ENCODE assay signal across 1 cellular context in the genomic region with DNA sequence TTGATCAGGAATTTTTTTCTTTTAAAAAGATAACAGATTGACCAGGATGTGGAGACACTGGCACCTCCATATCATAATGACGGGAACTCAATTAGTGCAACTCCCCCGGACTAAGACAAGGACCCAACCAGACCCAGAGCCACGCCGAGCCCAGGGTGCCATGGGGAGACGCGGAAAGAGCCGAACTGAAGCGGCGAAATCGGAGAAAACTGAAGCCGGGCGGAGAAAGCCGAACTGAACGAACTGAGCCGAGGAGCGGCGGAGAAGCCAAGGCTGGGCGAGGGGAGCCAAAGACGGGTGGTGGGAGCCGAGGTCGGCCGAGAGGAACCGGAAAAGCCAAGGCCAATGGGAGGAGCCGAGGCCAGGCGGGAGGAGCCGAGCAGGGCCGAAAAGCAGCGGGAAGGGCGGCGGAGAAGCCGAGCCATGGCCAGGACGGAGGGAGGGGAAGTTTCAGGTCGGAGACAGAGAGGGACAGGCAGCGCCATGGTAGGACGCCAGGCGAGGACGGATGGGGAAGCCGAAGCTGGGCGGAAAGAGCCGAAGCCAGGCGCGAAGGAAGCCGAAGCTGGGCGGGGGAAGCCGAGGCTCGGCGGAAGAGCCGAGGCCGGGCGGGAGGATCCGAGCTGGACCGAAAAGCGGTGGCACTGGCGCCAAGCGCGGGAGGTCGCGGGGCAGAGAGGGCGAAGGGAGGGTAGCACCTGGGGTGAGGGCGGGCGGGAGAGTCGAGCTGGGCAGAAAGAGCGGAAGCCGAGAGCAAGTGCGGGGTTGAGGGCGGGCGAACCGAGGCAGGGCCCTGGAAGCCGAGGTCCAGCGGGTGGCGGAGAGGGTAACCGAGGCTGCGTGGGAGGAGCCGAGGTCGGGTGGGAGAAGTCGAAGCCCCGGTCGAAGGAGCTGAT.
A peak's percentile ranks its signal among the peaks of the same experiment; 100 is the strongest.
TF ChIP-seq lines count a peak whose summit lies in the region.

No MANE protein-coding gene starts in this region.

TF ChIP-seq in GM23338, 12 proteins besides CTCF, POLR2A, EP300 and RAD21:
- no peak for TF ChIP-seq NANOG (IDR thresholded peaks at IDR 0.05; ENCODE audit: borderline replicate concordance)
- no peak for TF ChIP-seq ZNF331 (CRISPR knock-in tag; IDR thresholded peaks at IDR 0.05; ENCODE audit: low read depth)
- peak; percentile 75 for TF ChIP-seq POLR2AphosphoS5 (IDR thresholded peaks at IDR 0.05; ENCODE audit: low read depth)
- TF ChIP-seq EZH2phosphoT487 (IDR thresholded peaks at IDR 0.05; ENCODE audit: unreplicated experiment): no peak
